In the genomic region with DNA sequence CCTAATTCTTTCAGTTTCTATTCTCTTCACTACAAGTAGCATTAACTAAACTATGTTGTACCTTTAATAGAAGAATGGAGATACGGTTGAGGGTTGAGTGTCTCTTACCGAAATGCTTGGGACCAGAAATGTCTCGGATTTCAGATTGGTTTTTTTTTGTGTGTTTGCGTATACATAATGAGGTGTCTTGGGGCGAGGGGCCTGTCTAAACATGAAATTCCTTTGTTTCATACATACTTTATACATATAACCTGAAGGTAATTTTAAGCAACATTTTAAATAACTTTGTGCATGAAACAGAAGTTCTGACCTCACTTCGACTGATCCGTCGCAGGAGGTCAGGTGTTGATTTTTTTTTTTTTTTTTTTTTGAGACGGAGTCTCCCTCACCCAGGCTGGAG, we compare ENCODE assay signal across 22 cellular contexts. TPM values are rescaled to one million over a fixed set of nuclear protein-coding genes. Genes with fewer than 3 reads are reported as not detected.
"Had no signal": no experiment of that assay in that cellular context is flagged by ENCODE, and none has a peak within 500 bp of the region (broad histone marks: within the 10 kb centered on the region; RNA-seq: fewer than 3 reads in every experiment).

No MANE protein-coding gene starts in this region.

- H3K9me3 Mint-ChIP-seq: central memory CD8-positive, alpha-beta T cell; immature natural killer cell; nephron progenitor cell had no signal

- H3K4me1 ChIP-seq: gastrocnemius medialis, heart left ventricle, right atrium auricular region, transverse colon, vagina had no signal

- H3K4me3 ChIP-seq: coronary artery, gastrocnemius medialis, heart left ventricle, right atrium auricular region, skin epidermis, transverse colon, vagina had no signal

- H3K9me3 ChIP-seq: gastrocnemius medialis, heart left ventricle, right atrium auricular region, transverse colon, vagina had no signal

- H3K27me3 ChIP-seq: gastrocnemius medialis, heart left ventricle, right atrium auricular region, transverse colon, vagina had no signal

- H3K27ac Mint-ChIP-seq: nephron progenitor cell, progenitor cell of endocrine pancreas had no signal

- H3K4me1 Mint-ChIP-seq: nephron progenitor cell had no signal

- ATAC-seq: gastrocnemius medialis, heart left ventricle had no signal

- H3K27ac ChIP-seq: coronary artery, gastrocnemius medialis, heart left ventricle, right atrium auricular region, skin epidermis, transverse colon, vagina had no signal

- H3K27me3 Mint-ChIP-seq: central memory CD8-positive, alpha-beta T cell; progenitor cell of endocrine pancreas had no signal

- H3K4me3 Mint-ChIP-seq: central memory CD8-positive, alpha-beta T cell; immature natural killer cell; nephron progenitor cell had no signal

- DNase-seq: activated CD4-positive, alpha-beta T cell treated with anti-CD3 and anti-CD28 coated beads, Interleukin-2, amount 50 U/mL, for 4 hours; activated CD4-positive, CD25-positive, alpha-beta regulatory T cell treated with anti-CD3 and anti-CD28 coated beads, Interleukin-2, amount 50 U/mL, for 72 hours; amniotic stem cell; effector CD4-positive, alpha-beta T cell; gastrocnemius medialis; heart left ventricle; immature natural killer cell; nephron progenitor cell; occipital lobe; stimulated activated CD4-positive, alpha-beta T cell treated with anti-CD3 and anti-CD28 coated beads, Interleukin-4, amount 100 ng/mL, for 24 hours; stimulated activated naive CD4-positive, alpha-beta T cell; transverse colon had no signal

RNA-seq across cellular contexts. Expression of gene MYOCOS, which starts 36.3 kb away (rescaled TPM):
- total RNA-seq: endothelial cell of umbilical vein, fibroblast of lung, heart left ventricle, lower leg skin, mesenteric fat pad, occipital lobe, progenitor cell of endocrine pancreas, right atrium auricular region, transverse colon, vagina had no signal
- polyA plus RNA-seq: endothelial cell of umbilical vein, fibroblast of lung, heart left ventricle, immature natural killer cell had no signal
